Comparison of ENCODE assay signal across 1 cellular context in the genomic region with DNA sequence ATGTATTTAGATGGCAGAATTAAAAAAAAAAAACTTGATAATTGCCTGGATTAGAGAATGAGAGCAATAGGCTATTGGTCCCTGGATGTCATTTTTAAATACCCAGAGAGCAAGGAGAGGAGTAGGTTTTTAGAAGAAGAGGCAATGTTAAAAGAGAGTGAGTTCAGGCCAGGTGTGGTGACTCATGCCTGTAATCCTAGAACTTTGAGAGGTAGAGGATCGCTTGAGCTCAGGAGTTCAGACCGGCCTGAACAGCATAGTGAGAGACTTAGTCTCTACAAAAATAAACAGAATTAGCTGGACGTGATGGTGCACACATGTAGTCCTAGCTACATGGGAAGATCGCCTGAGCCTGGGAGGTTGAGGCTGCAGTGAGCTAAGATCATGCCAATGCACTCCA.
TF ChIP-seq lines count a peak whose summit lies in the region.

No MANE protein-coding gene starts in this region.

TF ChIP-seq in HEK293, 187 proteins besides CTCF, POLR2A, EP300 and RAD21 (continued from another document):
- TF ChIP-seq, protein P1, sequence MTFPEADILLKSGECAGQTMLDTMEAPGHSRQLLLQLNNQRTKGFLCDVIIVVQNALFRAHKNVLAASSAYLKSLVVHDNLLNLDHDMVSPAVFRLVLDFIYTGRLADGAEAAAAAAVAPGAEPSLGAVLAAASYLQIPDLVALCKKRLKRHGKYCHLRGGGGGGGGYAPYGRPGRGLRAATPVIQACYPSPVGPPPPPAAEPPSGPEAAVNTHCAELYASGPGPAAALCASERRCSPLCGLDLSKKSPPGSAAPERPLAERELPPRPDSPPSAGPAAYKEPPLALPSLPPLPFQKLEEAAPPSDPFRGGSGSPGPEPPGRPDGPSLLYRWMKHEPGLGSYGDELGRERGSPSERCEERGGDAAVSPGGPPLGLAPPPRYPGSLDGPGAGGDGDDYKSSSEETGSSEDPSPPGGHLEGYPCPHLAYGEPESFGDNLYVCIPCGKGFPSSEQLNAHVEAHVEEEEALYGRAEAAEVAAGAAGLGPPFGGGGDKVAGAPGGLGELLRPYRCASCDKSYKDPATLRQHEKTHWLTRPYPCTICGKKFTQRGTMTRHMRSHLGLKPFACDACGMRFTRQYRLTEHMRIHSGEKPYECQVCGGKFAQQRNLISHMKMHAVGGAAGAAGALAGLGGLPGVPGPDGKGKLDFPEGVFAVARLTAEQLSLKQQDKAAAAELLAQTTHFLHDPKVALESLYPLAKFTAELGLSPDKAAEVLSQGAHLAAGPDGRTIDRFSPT (tag by site-specific recombination; IDR thresholded peaks at IDR 0.05), result no peak
- TF ChIP-seq ZNF768 (tag by site-specific recombination; IDR thresholded peaks at IDR 0.05) (no peak), KLF9 (tag by site-specific recombination; IDR thresholded peaks at IDR 0.05; ENCODE audit: low read depth) (no peak), ZNF600 (tag by site-specific recombination; IDR thresholded peaks at IDR 0.05) (peak; percentile 93), ZNF175 (tag by site-specific recombination; IDR thresholded peaks at IDR 0.05) (no peak), PRDM1 (tag by site-specific recombination; IDR thresholded peaks at IDR 0.05) (peak; percentile 67; the same call in 1 of the 2 replicates), ZNF366 (tag by site-specific recombination; conservative IDR thresholded peaks at IDR 0.05) (peak; percentile 73), ZFP41 (tag by site-specific recombination; IDR thresholded peaks at IDR 0.05; ENCODE audit: borderline replicate concordance) (no peak), SP7 (tag by site-specific recombination; IDR thresholded peaks at IDR 0.05) (0 out of 2 replicates have a peak, but pooled peaks have one; percentile 34), ZFP69B (tag by site-specific recombination; IDR thresholded peaks at IDR 0.05) (no peak), BCL11B (tag by site-specific recombination; IDR thresholded peaks at IDR 0.05; ENCODE audit: low read depth) (no peak), WT1 (tag by site-specific recombination; IDR thresholded peaks at IDR 0.05) (no peak), ZNF777 (tag by site-specific recombination; IDR thresholded peaks at IDR 0.05; ENCODE audit: borderline replicate concordance) (no peak), ZBTB17 (tag by site-specific recombination; IDR thresholded peaks at IDR 0.05) (peak; percentile 74; the same call in 1 of the 2 replicates), ZNF350 (tag by site-specific recombination; IDR thresholded peaks at IDR 0.05) (no peak), ZNF629 (tag by site-specific recombination; IDR thresholded peaks at IDR 0.05) (0 out of 2 replicates have a peak, but pooled peaks have one; percentile 28)
- TF ChIP-seq, protein P2, sequence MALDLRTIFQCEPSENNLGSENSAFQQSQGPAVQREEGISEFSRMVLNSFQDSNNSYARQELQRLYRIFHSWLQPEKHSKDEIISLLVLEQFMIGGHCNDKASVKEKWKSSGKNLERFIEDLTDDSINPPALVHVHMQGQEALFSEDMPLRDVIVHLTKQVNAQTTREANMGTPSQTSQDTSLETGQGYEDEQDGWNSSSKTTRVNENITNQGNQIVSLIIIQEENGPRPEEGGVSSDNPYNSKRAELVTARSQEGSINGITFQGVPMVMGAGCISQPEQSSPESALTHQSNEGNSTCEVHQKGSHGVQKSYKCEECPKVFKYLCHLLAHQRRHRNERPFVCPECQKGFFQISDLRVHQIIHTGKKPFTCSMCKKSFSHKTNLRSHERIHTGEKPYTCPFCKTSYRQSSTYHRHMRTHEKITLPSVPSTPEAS (tag by site-specific recombination; IDR thresholded peaks at IDR 0.05), result no peak
- TF ChIP-seq, protein P3, sequence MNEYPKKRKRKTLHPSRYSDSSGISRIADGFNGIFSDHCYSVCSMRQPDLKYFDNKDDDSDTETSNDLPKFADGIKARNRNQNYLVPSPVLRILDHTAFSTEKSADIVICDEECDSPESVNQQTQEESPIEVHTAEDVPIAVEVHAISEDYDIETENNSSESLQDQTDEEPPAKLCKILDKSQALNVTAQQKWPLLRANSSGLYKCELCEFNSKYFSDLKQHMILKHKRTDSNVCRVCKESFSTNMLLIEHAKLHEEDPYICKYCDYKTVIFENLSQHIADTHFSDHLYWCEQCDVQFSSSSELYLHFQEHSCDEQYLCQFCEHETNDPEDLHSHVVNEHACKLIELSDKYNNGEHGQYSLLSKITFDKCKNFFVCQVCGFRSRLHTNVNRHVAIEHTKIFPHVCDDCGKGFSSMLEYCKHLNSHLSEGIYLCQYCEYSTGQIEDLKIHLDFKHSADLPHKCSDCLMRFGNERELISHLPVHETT (tag by site-specific recombination; IDR thresholded peaks at IDR 0.05), result peak; percentile 60; the same call in 1 of the 2 replicates
- TF ChIP-seq, protein P4, sequence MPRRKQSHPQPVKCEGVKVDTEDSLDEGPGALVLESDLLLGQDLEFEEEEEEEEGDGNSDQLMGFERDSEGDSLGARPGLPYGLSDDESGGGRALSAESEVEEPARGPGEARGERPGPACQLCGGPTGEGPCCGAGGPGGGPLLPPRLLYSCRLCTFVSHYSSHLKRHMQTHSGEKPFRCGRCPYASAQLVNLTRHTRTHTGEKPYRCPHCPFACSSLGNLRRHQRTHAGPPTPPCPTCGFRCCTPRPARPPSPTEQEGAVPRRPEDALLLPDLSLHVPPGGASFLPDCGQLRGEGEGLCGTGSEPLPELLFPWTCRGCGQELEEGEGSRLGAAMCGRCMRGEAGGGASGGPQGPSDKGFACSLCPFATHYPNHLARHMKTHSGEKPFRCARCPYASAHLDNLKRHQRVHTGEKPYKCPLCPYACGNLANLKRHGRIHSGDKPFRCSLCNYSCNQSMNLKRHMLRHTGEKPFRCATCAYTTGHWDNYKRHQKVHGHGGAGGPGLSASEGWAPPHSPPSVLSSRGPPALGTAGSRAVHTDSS (tag by site-specific recombination; IDR thresholded peaks at IDR 0.05), result no peak
- TF ChIP-seq, protein P5, sequence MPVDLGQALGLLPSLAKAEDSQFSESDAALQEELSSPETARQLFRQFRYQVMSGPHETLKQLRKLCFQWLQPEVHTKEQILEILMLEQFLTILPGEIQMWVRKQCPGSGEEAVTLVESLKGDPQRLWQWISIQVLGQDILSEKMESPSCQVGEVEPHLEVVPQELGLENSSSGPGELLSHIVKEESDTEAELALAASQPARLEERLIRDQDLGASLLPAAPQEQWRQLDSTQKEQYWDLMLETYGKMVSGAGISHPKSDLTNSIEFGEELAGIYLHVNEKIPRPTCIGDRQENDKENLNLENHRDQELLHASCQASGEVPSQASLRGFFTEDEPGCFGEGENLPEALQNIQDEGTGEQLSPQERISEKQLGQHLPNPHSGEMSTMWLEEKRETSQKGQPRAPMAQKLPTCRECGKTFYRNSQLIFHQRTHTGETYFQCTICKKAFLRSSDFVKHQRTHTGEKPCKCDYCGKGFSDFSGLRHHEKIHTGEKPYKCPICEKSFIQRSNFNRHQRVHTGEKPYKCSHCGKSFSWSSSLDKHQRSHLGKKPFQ (tag by site-specific recombination; IDR thresholded peaks at IDR 0.05), result no peak
- TF ChIP-seq, protein P6, sequence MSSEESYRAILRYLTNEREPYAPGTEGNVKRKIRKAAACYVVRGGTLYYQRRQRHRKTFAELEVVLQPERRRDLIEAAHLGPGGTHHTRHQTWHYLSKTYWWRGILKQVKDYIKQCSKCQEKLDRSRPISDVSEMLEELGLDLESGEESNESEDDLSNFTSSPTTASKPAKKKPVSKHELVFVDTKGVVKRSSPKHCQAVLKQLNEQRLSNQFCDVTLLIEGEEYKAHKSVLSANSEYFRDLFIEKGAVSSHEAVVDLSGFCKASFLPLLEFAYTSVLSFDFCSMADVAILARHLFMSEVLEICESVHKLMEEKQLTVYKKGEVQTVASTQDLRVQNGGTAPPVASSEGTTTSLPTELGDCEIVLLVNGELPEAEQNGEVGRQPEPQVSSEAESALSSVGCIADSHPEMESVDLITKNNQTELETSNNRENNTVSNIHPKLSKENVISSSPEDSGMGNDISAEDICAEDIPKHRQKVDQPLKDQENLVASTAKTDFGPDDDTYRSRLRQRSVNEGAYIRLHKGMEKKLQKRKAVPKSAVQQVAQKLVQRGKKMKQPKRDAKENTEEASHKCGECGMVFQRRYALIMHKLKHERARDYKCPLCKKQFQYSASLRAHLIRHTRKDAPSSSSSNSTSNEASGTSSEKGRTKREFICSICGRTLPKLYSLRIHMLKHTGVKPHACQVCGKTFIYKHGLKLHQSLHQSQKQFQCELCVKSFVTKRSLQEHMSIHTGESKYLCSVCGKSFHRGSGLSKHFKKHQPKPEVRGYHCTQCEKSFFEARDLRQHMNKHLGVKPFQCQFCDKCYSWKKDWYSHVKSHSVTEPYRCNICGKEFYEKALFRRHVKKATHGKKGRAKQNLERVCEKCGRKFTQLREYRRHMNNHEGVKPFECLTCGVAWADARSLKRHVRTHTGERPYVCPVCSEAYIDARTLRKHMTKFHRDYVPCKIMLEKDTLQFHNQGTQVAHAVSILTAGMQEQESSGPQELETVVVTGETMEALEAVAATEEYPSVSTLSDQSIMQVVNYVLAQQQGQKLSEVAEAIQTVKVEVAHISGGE (tag by site-specific recombination; conservative IDR thresholded peaks at IDR 0.05; ENCODE audit: low read depth), result no peak
- TF ChIP-seq, protein P7, sequence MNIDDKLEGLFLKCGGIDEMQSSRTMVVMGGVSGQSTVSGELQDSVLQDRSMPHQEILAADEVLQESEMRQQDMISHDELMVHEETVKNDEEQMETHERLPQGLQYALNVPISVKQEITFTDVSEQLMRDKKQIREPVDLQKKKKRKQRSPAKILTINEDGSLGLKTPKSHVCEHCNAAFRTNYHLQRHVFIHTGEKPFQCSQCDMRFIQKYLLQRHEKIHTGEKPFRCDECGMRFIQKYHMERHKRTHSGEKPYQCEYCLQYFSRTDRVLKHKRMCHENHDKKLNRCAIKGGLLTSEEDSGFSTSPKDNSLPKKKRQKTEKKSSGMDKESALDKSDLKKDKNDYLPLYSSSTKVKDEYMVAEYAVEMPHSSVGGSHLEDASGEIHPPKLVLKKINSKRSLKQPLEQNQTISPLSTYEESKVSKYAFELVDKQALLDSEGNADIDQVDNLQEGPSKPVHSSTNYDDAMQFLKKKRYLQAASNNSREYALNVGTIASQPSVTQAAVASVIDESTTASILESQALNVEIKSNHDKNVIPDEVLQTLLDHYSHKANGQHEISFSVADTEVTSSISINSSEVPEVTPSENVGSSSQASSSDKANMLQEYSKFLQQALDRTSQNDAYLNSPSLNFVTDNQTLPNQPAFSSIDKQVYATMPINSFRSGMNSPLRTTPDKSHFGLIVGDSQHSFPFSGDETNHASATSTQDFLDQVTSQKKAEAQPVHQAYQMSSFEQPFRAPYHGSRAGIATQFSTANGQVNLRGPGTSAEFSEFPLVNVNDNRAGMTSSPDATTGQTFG (tag by site-specific recombination; IDR thresholded peaks at IDR 0.05; ENCODE audit: borderline replicate concordance), result no peak
